In genomic region chr6:20564777-20565176, GRCh38 we compare ENCODE assay signal across 1 cellular context.
TF ChIP-seq lines count a peak whose summit lies in the region.

No MANE protein-coding gene starts in this region.

TF ChIP-seq in GM12878, 131 proteins besides CTCF, POLR2A, EP300 and RAD21 (continued from another document):
- TF ChIP-seq CBX3 (IDR thresholded peaks at IDR 0.05; ENCODE audit: borderline replicate concordance, low read depth) (no peak), RFX5 (IDR thresholded peaks at IDR 0.05; ENCODE audit: low read depth, low read length) (no peak), ZBTB4 (CRISPR knock-in tag; IDR thresholded peaks at IDR 0.05) (no peak), NFIC (IDR thresholded peaks at IDR 0.05; ENCODE audit: low read depth, low read length) (peak; percentile 27), RUNX3 (IDR thresholded peaks at IDR 0.05; ENCODE audit: low read length) (peak; percentile 65), SIN3A (IDR thresholded peaks at IDR 0.05; ENCODE audit: low read depth, low read length) (no peak), PAX8 (IDR thresholded peaks at IDR 0.05) (no peak), KLF5 (IDR thresholded peaks at IDR 0.05; ENCODE audit: partially characterized antibody) (no peak), ETV6 (conservative IDR thresholded peaks at IDR 0.05 in 1 of 2, IDR thresholded peaks at IDR 0.05 in 1 of 2; ENCODE audit: borderline replicate concordance in 1 of 2, low read depth in 1 of 2) (0 out of 4 replicates have a peak, but pooled peaks of 1 of the 2 experiments have one; percentile 47), FOXK2 (IDR thresholded peaks at IDR 0.05) (no peak), USF2 (IDR thresholded peaks at IDR 0.05; ENCODE audit: borderline replicate concordance, low read depth, low read length) (no peak), SKIL (IDR thresholded peaks at IDR 0.05; ENCODE audit: low read depth, poor library complexity, severe bottlenecking) (no peak), ESRRA (IDR thresholded peaks at IDR 0.05; ENCODE audit: low read length) (no peak)
